8 cellular contexts compared by ENCODE assay signal in the genomic region with DNA sequence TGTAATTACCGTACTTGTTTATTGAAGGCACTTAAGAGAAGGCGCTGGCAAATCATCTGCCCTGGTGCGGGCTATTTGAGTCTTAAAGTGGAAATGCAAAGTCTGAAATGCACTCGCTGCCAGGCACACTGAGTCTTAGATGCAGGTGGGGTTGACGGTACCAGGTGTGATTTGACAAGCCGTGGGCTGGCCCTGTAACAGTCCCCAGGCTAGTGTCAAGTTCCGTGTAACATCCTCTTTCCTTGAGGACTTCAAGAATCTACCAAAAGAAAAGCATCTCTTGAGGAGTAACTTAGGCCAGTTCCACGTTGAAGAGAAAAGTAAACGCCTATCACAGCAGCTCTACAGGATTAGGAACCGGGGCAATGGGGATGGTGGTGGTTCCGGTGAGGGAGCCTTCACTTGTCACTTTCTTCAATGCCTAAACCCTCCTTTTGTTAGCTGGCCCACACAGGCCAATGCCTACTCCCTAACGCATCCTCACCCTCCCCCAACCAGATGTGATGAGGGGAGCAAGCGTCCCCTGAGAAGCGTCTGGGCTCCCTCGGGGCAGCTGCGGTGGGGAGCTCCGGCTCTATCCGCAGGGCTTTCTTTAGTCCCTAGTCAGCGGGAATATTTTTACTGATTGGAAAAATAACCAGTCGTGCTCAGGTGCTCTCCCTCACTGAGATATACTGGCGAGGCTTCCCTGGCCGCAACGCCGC. TPM values are rescaled to one million over a fixed set of nuclear protein-coding genes. Genes with fewer than 3 reads are reported as not detected.
DNase-seq lines count a peak whose midpoint lies in the region; ATAC-seq and TF ChIP-seq lines count a peak whose summit lies in the region.

No MANE protein-coding gene starts in this region.

- no peaks in the 10 kb centered on the region for H3K36me3 Mint-ChIP-seq in T-helper 17 cell (ENCODE audit: low read depth)
- H3K36me3 Mint-ChIP-seq in osteocyte (ENCODE audit: unreplicated experiment) = no peaks in the 10 kb centered on the region

- H3K27ac Mint-ChIP-seq in T-helper 17 cell (peak overlapping the region; percentile 97), osteocyte (ENCODE audit: unreplicated experiment) (peak overlapping the region; percentile 98)

- no peaks in the 10 kb centered on the region for H3K9me3 ChIP-seq in T-helper 17 cell (ENCODE audit: control insufficient read depth, low read length, poor library complexity, severe bottlenecking)

- peak overlapping the region; percentile 82 for H3K4me3 ChIP-seq in fibroblast of the aortic adventitia (ENCODE audit: low read depth, low read length)

- H3K4me1 Mint-ChIP-seq in T-helper 17 cell = peaks cover 39% of the 10 kb centered on the region
- H3K4me1 Mint-ChIP-seq in osteocyte (ENCODE audit: unreplicated experiment) = peaks cover 34% of the 10 kb centered on the region

- peak; percentile 54 for DNase-seq in DMS53 (lab: John Stamatoyannopoulos, UW)
- DNase-seq in T-helper 17 cell = peak in 1 of 3 donors; percentile 15
- no peak for DNase-seq in fibroblast of the aortic adventitia (ENCODE audit: low read depth)
- no peak for DNase-seq in osteocyte (ENCODE audit: extremely low spot score, unreplicated experiment)
- no peak for DNase-seq in stimulated activated CD4-positive, alpha-beta T cell treated with anti-CD3 and anti-CD28 coated beads, Interleukin-4, amount 100 ng/mL, for 4 hours
- DNase-seq in dermis blood vessel endothelial cell = no peak

- H3K4me3 Mint-ChIP-seq in T-helper 17 cell (peak overlapping the region; percentile 99), osteocyte (ENCODE audit: unreplicated experiment) (peak overlapping the region; percentile 93)

- TF ChIP-seq CTCF in fibroblast of the aortic adventitia (IDR thresholded peaks at IDR 0.05; ENCODE audit: insufficient read depth, low read length) (no peak), osteocyte (IDR thresholded peaks at IDR 0.05) (no peak)

- ATAC-seq in GM19324 (IDR thresholded peaks at IDR 0.05; ENCODE audit: low FRiP score, unreplicated experiment) (peak; percentile 35), HG03196 (IDR thresholded peaks at IDR 0.05; ENCODE audit: unreplicated experiment) (peak; percentile 30), T-helper 17 cell (peak; percentile 11)

- no peaks in the 10 kb centered on the region for H3K9me3 Mint-ChIP-seq in osteocyte (ENCODE audit: unreplicated experiment)

- no peaks in the 10 kb centered on the region for H3K27me3 Mint-ChIP-seq in T-helper 17 cell
- no peaks in the 10 kb centered on the region for H3K27me3 Mint-ChIP-seq in osteocyte (ENCODE audit: unreplicated experiment)

RNA-seq across cellular contexts. Expression of a gene that starts 1.5 kb away (rescaled TPM):
- total RNA-seq in T-helper 17 cell (10 to 100 TPM; 68.7 to 82.7 TPM), fibroblast of the aortic adventitia (ENCODE audit: low replicate concordance) (119 and 129 TPM in 2 replicates), osteocyte (109 and 112 TPM in 2 replicates), dermis blood vessel endothelial cell (144 and 149 TPM in 2 replicates)
